Comparison of ENCODE assay signal across 1 cellular context in genomic region chr1:164770149-164770529, GRCh38.
TF ChIP-seq lines count a peak whose summit lies in the region.

No MANE protein-coding gene starts in this region.

TF ChIP-seq in K562, 482 proteins besides CTCF, POLR2A, EP300 and RAD21 (continued from another document):
- peak; percentile 65; the same call in 1 of the 2 replicates for TF ChIP-seq ZBTB40 (IDR thresholded peaks at IDR 0.05)
- TF ChIP-seq ZBTB40 (CRISPR knock-in tag; IDR thresholded peaks at IDR 0.05), result no peak
- TF ChIP-seq MTA3 (IDR thresholded peaks at IDR 0.05; ENCODE audit: borderline replicate concordance), result no peak
- TF ChIP-seq MTA2 (IDR thresholded peaks at IDR 0.05; ENCODE audit: low read depth), result 0 out of 2 replicates have a peak, but pooled peaks have one; percentile 22
- TF ChIP-seq ZNF217 (CRISPR knock-in tag; IDR thresholded peaks at IDR 0.05), result no peak
- TF ChIP-seq HIVEP1 (CRISPR knock-in tag; IDR thresholded peaks at IDR 0.05), result no peak
- peak; percentile 47; the same call in 1 of the 2 replicates for TF ChIP-seq PKNOX1 (IDR thresholded peaks at IDR 0.05)
- TF ChIP-seq CBFA2T3 (IDR thresholded peaks at IDR 0.05), result peak; percentile 72
- TF ChIP-seq CEBPB (tag; IDR thresholded peaks at IDR 0.05), result peak; percentile 47; the same call in 1 of the 2 replicates
- peak; percentile 60 for TF ChIP-seq CBFA2T2 (conservative IDR thresholded peaks at IDR 0.05)
- no peak for TF ChIP-seq ASH1L (IDR thresholded peaks at IDR 0.05; ENCODE audit: borderline replicate concordance, low read depth, partially characterized antibody)
- TF ChIP-seq TEAD4 (IDR thresholded peaks at IDR 0.05; ENCODE audit: low read length), result peak; percentile 85
- TF ChIP-seq TEAD4 (CRISPR knock-in tag; IDR thresholded peaks at IDR 0.05; ENCODE audit: borderline replicate concordance), result no peak
- peak; percentile 74 for TF ChIP-seq TAL1 (IDR thresholded peaks at IDR 0.05)
